Comparison of ENCODE assay signal across 1 cellular context in the genomic region with DNA sequence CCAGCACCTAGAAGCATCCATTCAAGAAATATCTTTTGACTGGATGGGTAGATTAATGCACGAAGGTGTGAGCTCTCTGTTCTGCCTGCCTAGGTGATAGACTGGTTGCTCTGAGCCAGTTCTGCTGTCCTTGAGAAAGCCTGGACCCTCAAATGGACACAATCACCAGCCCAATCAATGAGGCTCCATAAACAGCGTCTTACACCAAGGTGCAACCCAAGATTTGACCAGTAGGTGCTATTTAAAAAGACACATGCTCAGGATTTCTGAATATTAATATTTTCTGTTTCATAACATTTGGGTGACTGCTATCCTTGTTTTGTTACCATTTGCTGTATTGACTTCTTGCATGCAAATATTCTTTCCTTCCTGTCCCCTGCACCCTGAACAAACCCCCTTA.
TF ChIP-seq lines count a peak whose summit lies in the region.

No MANE protein-coding gene starts in this region.

TF ChIP-seq in IMR-90, 13 proteins besides CTCF, POLR2A, EP300 and RAD21 (continued from another document):
- no peak for TF ChIP-seq NFE2L2 (IDR thresholded peaks at IDR 0.05; ENCODE audit: low read depth, low read length)
- TF ChIP-seq MAZ (IDR thresholded peaks at IDR 0.05; ENCODE audit: borderline replicate concordance, low read depth, low read length) = no peak
- TF ChIP-seq FOS (IDR thresholded peaks at IDR 0.05; ENCODE audit: low read depth, low read length) = no peak
- no peak for TF ChIP-seq RCOR1 (IDR thresholded peaks at IDR 0.05; ENCODE audit: insufficient replicate concordance, low read length)
- TF ChIP-seq, protein P1, sequence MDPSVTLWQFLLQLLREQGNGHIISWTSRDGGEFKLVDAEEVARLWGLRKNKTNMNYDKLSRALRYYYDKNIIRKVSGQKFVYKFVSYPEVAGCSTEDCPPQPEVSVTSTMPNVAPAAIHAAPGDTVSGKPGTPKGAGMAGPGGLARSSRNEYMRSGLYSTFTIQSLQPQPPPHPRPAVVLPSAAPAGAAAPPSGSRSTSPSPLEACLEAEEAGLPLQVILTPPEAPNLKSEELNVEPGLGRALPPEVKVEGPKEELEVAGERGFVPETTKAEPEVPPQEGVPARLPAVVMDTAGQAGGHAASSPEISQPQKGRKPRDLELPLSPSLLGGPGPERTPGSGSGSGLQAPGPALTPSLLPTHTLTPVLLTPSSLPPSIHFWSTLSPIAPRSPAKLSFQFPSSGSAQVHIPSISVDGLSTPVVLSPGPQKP (IDR thresholded peaks at IDR 0.05; ENCODE audit: borderline replicate concordance, low read depth, low read length) = no peak
